In the genomic region with DNA sequence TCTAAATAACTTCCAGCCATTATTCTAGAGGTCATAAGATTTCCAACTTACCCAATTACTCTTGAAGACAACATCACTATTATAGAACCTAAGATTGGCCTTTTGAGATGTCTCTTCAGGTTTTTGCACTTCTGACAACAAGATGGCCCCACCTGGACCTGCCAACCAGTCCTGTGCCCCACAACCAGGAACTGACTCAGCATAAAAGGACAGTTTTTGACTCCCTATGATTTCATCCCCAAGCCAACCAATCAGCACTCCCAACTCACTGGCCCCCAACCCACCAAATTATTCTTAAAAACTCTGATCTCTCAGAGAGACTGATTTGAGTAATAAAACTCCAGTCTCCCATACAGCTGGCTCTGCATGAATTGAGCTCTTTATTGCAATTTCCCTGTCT, we compare ENCODE assay signal across 22 cellular contexts.
A peak's percentile ranks its signal among the peaks of the same experiment; 100 is the strongest.
DNase-seq lines count a peak whose midpoint lies in the region; ATAC-seq, FAIRE-seq and TF ChIP-seq lines count a peak whose summit lies in the region.
"Had no signal": no experiment of that assay in that cellular context is flagged by ENCODE, and none has a peak within 500 bp of the region (broad histone marks: within the 10 kb centered on the region; RNA-seq: fewer than 3 reads in every experiment).

No MANE protein-coding gene starts in this region.

- H2AK5ac ChIP-seq in IMR-90 (ENCODE audit: low read depth, low read length), result no peak overlapping the region

- no peaks in the 10 kb centered on the region for H3K79me1 ChIP-seq in IMR-90 (ENCODE audit: low read depth in 1 of 2, low read length in 2 of 2)

- H3K9me1 ChIP-seq in IMR-90 (ENCODE audit: insufficient read depth, low read length), result no peaks in the 10 kb centered on the region

- H3K14ac ChIP-seq in IMR-90 (replicated peaks; ENCODE audit: low read depth, low read length), result no peak overlapping the region

- no peak overlapping the region for H3K4me3 Mint-ChIP-seq in activated CD8-positive, alpha-beta T cell treated with anti-CD3 and anti-CD28 coated beads, Interleukin-2, amount 10 ng/mL, durations not matched to agents 7 days and 5 days
- H3K4me3 Mint-ChIP-seq in activated CD8-positive, alpha-beta T cell treated with anti-CD3 and anti-CD28 coated beads for 36 hours, result no peak overlapping the region
- H3K4me3 Mint-ChIP-seq: B cell; CD4-positive, alpha-beta T cell; CD8-positive, alpha-beta T cell had no signal

- peaks cover 19% of the 10 kb centered on the region for H3K4me1 Mint-ChIP-seq in activated CD8-positive, alpha-beta T cell treated with anti-CD3 and anti-CD28 coated beads, Interleukin-2, amount 10 ng/mL, durations not matched to agents 7 days and 5 days (ENCODE audit: low read depth)
- peaks cover 4% of the 10 kb centered on the region for H3K4me1 Mint-ChIP-seq in activated CD8-positive, alpha-beta T cell treated with anti-CD3 and anti-CD28 coated beads for 36 hours (ENCODE audit: low read depth)
- H3K4me1 Mint-ChIP-seq: B cell had no signal

- no peak overlapping the region for H2BK120ac ChIP-seq in IMR-90 (ENCODE audit: low read depth, low read length)

- no peak overlapping the region for H3K27ac ChIP-seq in A549
- H3K27ac ChIP-seq in IMR-90 (ENCODE audit: insufficient read depth, low read length), result no peak overlapping the region
- H3K27ac ChIP-seq: 22Rv1; BLaER1 treated with 17β-estradiol and CSF1 and Interleukin-3, amounts not matched to agents 10 nM and 100 nM; C4-2B had no signal

- no peaks in the 10 kb centered on the region for H3K9me3 Mint-ChIP-seq in activated CD8-positive, alpha-beta T cell treated with anti-CD3 and anti-CD28 coated beads, Interleukin-2, amount 10 ng/mL, durations not matched to agents 7 days and 5 days (ENCODE audit: insufficient read depth)
- H3K9me3 Mint-ChIP-seq in activated CD8-positive, alpha-beta T cell treated with anti-CD3 and anti-CD28 coated beads for 36 hours, result peaks cover 5% of the 10 kb centered on the region
- H3K9me3 Mint-ChIP-seq: CD4-positive, alpha-beta T cell had no signal

- CTCF ChIA-PET in activated CD8-positive, alpha-beta T cell treated with anti-CD3 and anti-CD28 coated beads, Interleukin-2, amount 10 ng/mL, durations not matched to agents 7 days and 5 days (lab: Charles Lee), result no interaction called here
- CTCF ChIA-PET in activated CD8-positive, alpha-beta T cell treated with anti-CD3 and anti-CD28 coated beads for 36 hours (lab: Charles Lee), result no interaction called here
- CTCF ChIA-PET in A549 (lab: Yijun Ruan, JAX) (interaction anchor here (0.5 to 1.6 kb wide), 2 partner anchors 9 to 921 kb away, joined by 3 to 6 read pairs; no protein-coding TSS in a partner anchor), IMR-90 (lab: Yijun Ruan, JAX) (no interaction called here)

- no peaks in the 10 kb centered on the region for H3K4me1 ChIP-seq in A549
- no peaks in the 10 kb centered on the region for H3K4me1 ChIP-seq in IMR-90 (ENCODE audit: control insufficient read depth, insufficient read depth, low read length)
- H3K4me1 ChIP-seq: Caco-2 had no signal

- dilution Hi-C loops in IMR-90 (cut with HindIII; ENCODE audit: low sequenced_read_pairs, unreplicated experiment), result no loop called here

- no peak for TF ChIP-seq CTCF in activated CD8-positive, alpha-beta T cell treated with anti-CD3 and anti-CD28 coated beads for 36 hours (IDR thresholded peaks at IDR 0.05)
- TF ChIP-seq CTCF in A549 (IDR thresholded peaks at IDR 0.05), result no peak
- no peak for TF ChIP-seq CTCF in IMR-90 (conservative IDR thresholded peaks at IDR 0.05; ENCODE audit: low read depth, low read length)

- no peak overlapping the region for H2AK9ac ChIP-seq in IMR-90 (replicated peaks; ENCODE audit: low read depth, low read length, poor library complexity)

- no peak for ATAC-seq in activated CD8-positive, alpha-beta T cell treated with anti-CD3 and anti-CD28 coated beads, Interleukin-2, amount 10 ng/mL, durations not matched to agents 7 days and 5 days
- ATAC-seq in activated CD8-positive, alpha-beta T cell treated with anti-CD3 and anti-CD28 coated beads for 36 hours, result no peak
- no peak for ATAC-seq in A549
- ATAC-seq in IMR-90 (ENCODE audit: low read depth), result no peak
- no peak for ATAC-seq in HG03108 (IDR thresholded peaks at IDR 0.05; ENCODE audit: unreplicated experiment)
- ATAC-seq: CD8-positive, alpha-beta T cell had no signal

- no peaks in the 10 kb centered on the region for H3K27me3 ChIP-seq in IMR-90 (ENCODE audit: control insufficient read depth, insufficient read depth, low read length)
- H3K27me3 ChIP-seq: BLaER1 treated with 17β-estradiol and CSF1 and Interleukin-3, amounts not matched to agents 10 nM and 100 nM had no signal

- H2BK5ac ChIP-seq in IMR-90 (ENCODE audit: low read depth, low read length, poor library complexity, severe bottlenecking), result no peak overlapping the region

- H4K91ac ChIP-seq in IMR-90 (ENCODE audit: insufficient read depth, low read depth, low read length), result no peak overlapping the region

- H3K9ac ChIP-seq in IMR-90 (ENCODE audit: low read depth, low read length), result no peak overlapping the region
- H3K9ac ChIP-seq: BLaER1 treated with 17β-estradiol and CSF1 and Interleukin-3, amounts not matched to agents 10 nM and 100 nM had no signal

- no peak overlapping the region for H4K5ac ChIP-seq in IMR-90 (ENCODE audit: low read depth, low read length)

- in situ Hi-C loops in IMR-90 (cut with MboI; ENCODE audit: low sequenced_read_pairs), result loop anchor here (25.0 kb wide), 1 partner anchor 868 kb away; no protein-coding TSS in a partner anchor

- no peaks in the 10 kb centered on the region for H4K20me1 ChIP-seq in IMR-90 (ENCODE audit: insufficient read depth, low read length)
- H4K20me1 ChIP-seq: BLaER1 treated with 17β-estradiol and CSF1 and Interleukin-3, amounts not matched to agents 10 nM and 100 nM had no signal

- H3K27me3 Mint-ChIP-seq in activated CD8-positive, alpha-beta T cell treated with anti-CD3 and anti-CD28 coated beads, Interleukin-2, amount 10 ng/mL, durations not matched to agents 7 days and 5 days (ENCODE audit: low read depth), result no peaks in the 10 kb centered on the region
- no peaks in the 10 kb centered on the region for H3K27me3 Mint-ChIP-seq in activated CD8-positive, alpha-beta T cell treated with anti-CD3 and anti-CD28 coated beads for 36 hours
- H3K27me3 Mint-ChIP-seq: CD4-positive, alpha-beta T cell had no signal

- H3K18ac ChIP-seq in IMR-90 (ENCODE audit: low read depth, low read length), result no peak overlapping the region

- TF ChIP-seq EP300 in A549 (IDR thresholded peaks at IDR 0.05), result no peak

- H3K4me3 ChIP-seq in A549 (no peak overlapping the region), IMR-90 (ENCODE audit: insufficient read depth, low read depth, low read length) (no peak overlapping the region)
- H3K4me3 ChIP-seq: BLaER1 treated with 17β-estradiol and CSF1 and Interleukin-3, amounts not matched to agents 10 nM and 100 nM had no signal

- no peak overlapping the region for H4K8ac ChIP-seq in IMR-90 (ENCODE audit: low read depth in 2 of 2, low read length in 2 of 2)

- DNase-seq in activated CD8-positive, alpha-beta T cell treated with anti-CD3 and anti-CD28 coated beads, Interleukin-2, amount 10 ng/mL, durations not matched to agents 7 days and 5 days, result no peak
- DNase-seq in activated CD8-positive, alpha-beta T cell treated with anti-CD3 and anti-CD28 coated beads for 36 hours, result no peak
- DNase-seq in A549 (ENCODE audit: low read depth in 1 of 2, low spot score in 1 of 2) (no peak), IMR-90 (no peak), AG20443 (ENCODE audit: low spot score) (no peak)
- DNase-seq: ACHN; AML-193; Caco-2; Calu3; CD4-positive, alpha-beta T cell; CD8-positive, alpha-beta T cell; DMS79 treated with DMSO at 0.1 percent for 48 hours; GF-D8 had no signal

- no peak overlapping the region for H2AFZ ChIP-seq in IMR-90 (replicated peaks; ENCODE audit: low read length, poor library complexity)

- TF ChIP-seq RAD21 in A549 (conservative IDR thresholded peaks at IDR 0.05 in 1 of 2, IDR thresholded peaks at IDR 0.05 in 1 of 2), result no peak
- TF ChIP-seq RAD21 in IMR-90 (IDR thresholded peaks at IDR 0.05; ENCODE audit: low read length), result no peak

- H3K4me2 ChIP-seq in A549 (no peak overlapping the region), IMR-90 (ENCODE audit: low read depth, low read length) (no peak overlapping the region)
- H3K4me2 ChIP-seq: BLaER1 treated with 17β-estradiol and CSF1 and Interleukin-3, amounts not matched to agents 10 nM and 100 nM had no signal

- H3K4ac ChIP-seq in IMR-90 (ENCODE audit: low read depth, low read length), result no peak overlapping the region

- TF ChIP-seq POLR2A in A549 (IDR thresholded peaks at IDR 0.05; ENCODE audit: low read length) (no peak), IMR-90 (IDR thresholded peaks at IDR 0.05; ENCODE audit: low read depth, low read length) (no peak)

- BruUV-seq in IMR-90 (replicated peaks; lab: Mats Ljungman, UMichigan), result no TSS peak

- H2BK15ac ChIP-seq in IMR-90 (ENCODE audit: low read depth, low read length), result no peak overlapping the region

- no peak overlapping the region for H3K56ac ChIP-seq in IMR-90 (ENCODE audit: extremely low read depth, insufficient read depth, low read length)

- H3K23ac ChIP-seq in IMR-90 (ENCODE audit: low read depth, low read length), result no peak overlapping the region

- no peaks in the 10 kb centered on the region for H3K36me3 ChIP-seq in IMR-90 (ENCODE audit: control insufficient read depth, insufficient read depth, low read length)
- H3K36me3 ChIP-seq: BLaER1 treated with 17β-estradiol and CSF1 and Interleukin-3, amounts not matched to agents 10 nM and 100 nM had no signal

- H2BK20ac ChIP-seq in IMR-90 (ENCODE audit: low read depth, low read length), result no peak overlapping the region

- intact Hi-C loops in activated CD8-positive, alpha-beta T cell treated with anti-CD3 and anti-CD28 coated beads for 36 hours (cut with micrococcal nuclease), result no loop called here
- intact Hi-C loops in IMR-90 (cut with micrococcal nuclease), result no loop called here

- POLR2A ChIA-PET in activated CD8-positive, alpha-beta T cell treated with anti-CD3 and anti-CD28 coated beads, Interleukin-2, amount 10 ng/mL, durations not matched to agents 7 days and 5 days (lab: Charles Lee), result no interaction called here
- POLR2A ChIA-PET in activated CD8-positive, alpha-beta T cell treated with anti-CD3 and anti-CD28 coated beads for 36 hours (lab: Charles Lee), result interaction anchor here (1.6 kb wide), 1 partner anchor 10 kb away, joined by 4 read pairs; no protein-coding TSS in a partner anchor
- POLR2A ChIA-PET in A549 (lab: Yijun Ruan, JAX), result no interaction called here
- POLR2A ChIA-PET in IMR-90 (lab: Charles Lee; ENCODE audit: unreplicated experiment), result no interaction called here

- peaks cover 6% of the 10 kb centered on the region for H3K36me3 Mint-ChIP-seq in activated CD8-positive, alpha-beta T cell treated with anti-CD3 and anti-CD28 coated beads, Interleukin-2, amount 10 ng/mL, durations not matched to agents 7 days and 5 days (ENCODE audit: low read depth)
- peaks cover 1% of the 10 kb centered on the region for H3K36me3 Mint-ChIP-seq in activated CD8-positive, alpha-beta T cell treated with anti-CD3 and anti-CD28 coated beads for 36 hours (ENCODE audit: low read depth)
- H3K36me3 Mint-ChIP-seq: CD8-positive, alpha-beta T cell had no signal

- no peak for FAIRE-seq in A549 (lab: Jason Lieb, UNC)
- FAIRE-seq: D721Med, G401.6, GM12891, GM19239 had no signal

- H3K9me3 ChIP-seq in A549 (no peaks in the 10 kb centered on the region), IMR-90 (ENCODE audit: control insufficient read depth, insufficient read depth, low read length) (no peaks in the 10 kb centered on the region)
- H3K9me3 ChIP-seq: Caco-2 had no signal

- peak overlapping the region; percentile 53 for H3K27ac Mint-ChIP-seq in activated CD8-positive, alpha-beta T cell treated with anti-CD3 and anti-CD28 coated beads, Interleukin-2, amount 10 ng/mL, durations not matched to agents 7 days and 5 days
- H3K27ac Mint-ChIP-seq in activated CD8-positive, alpha-beta T cell treated with anti-CD3 and anti-CD28 coated beads for 36 hours, result no peak overlapping the region
- H3K27ac Mint-ChIP-seq: B cell; CD4-positive, alpha-beta T cell; CD8-positive, alpha-beta T cell had no signal
